ENCODE assay signal across 8 cellular contexts in genomic region chr16:8931864-8932263, GRCh38. TPM values are rescaled to one million over a fixed set of nuclear protein-coding genes. Genes with fewer than 3 reads are reported as not detected.
DNase-seq lines count a peak whose midpoint lies in the region; ATAC-seq lines count a peak whose summit lies in the region.

No MANE protein-coding gene starts in this region.

- peak; percentile 42 for DNase-seq in Ammon's horn (ENCODE audit: low spot score)
- peak; percentile 42 for DNase-seq in NAMALWA (ENCODE audit: low spot score)
- peak; percentile 24 for DNase-seq in activated gamma-delta T cell treated with anti-CD3 and anti-CD28 coated beads, Interleukin-2, amount 50 U/mL, for 16 hours (ENCODE audit: low read depth)
- peak; percentile 35 to 53 (median 44) for DNase-seq in immature natural killer cell
- peak; percentile 13 to 28 for DNase-seq in stimulated activated CD8-positive, alpha-beta memory T cell treated with anti-CD3 and anti-CD28 coated beads, Interleukin-7, amount 100 ng/mL, for 1 hour (ENCODE audit: low read depth in 2 of 2)
- DNase-seq in NCI-H2029 (lab: John Stamatoyannopoulos, UW): no peak
- no peak for DNase-seq in DMS79 (lab: John Stamatoyannopoulos, UW)

- ATAC-seq in GM19467 (IDR thresholded peaks at IDR 0.05; ENCODE audit: unreplicated experiment): no peak

- H3K9me3 Mint-ChIP-seq in immature natural killer cell: no peaks in the 10 kb centered on the region

- peak overlapping the region in 1 of 6 donors; percentile 40 for H3K27ac Mint-ChIP-seq in immature natural killer cell

- H3K36me3 Mint-ChIP-seq in immature natural killer cell: peaks cover 0 to 14% (median 0%) of the 10 kb centered on the region in 3 donors

- H3K4me1 Mint-ChIP-seq in immature natural killer cell: peaks cover 67 to 93% of the 10 kb centered on the region in 2 donors

- peak overlapping the region in 1 of 5 donors; percentile 5 for H3K4me3 Mint-ChIP-seq in immature natural killer cell

- peaks cover 0 to 6% (median 2%) of the 10 kb centered on the region in 3 donors for H3K27me3 Mint-ChIP-seq in immature natural killer cell (ENCODE audit: low read depth in 3 of 3)

RNA-seq across cellular contexts. Expression of gene USP7, which starts 31.8 kb away (rescaled TPM):
- 10 to 100 TPM in 2 of 3 donors, 1 to 10 TPM in 1; 4.4 to 11.9 (median 10.2) TPM for polyA plus RNA-seq in immature natural killer cell

RNA-seq across cellular contexts. Expression of gene LITAFD, which starts 49.7 kb away (rescaled TPM):
- not detected for polyA plus RNA-seq in immature natural killer cell

Comparison
In these comparisons a context has a peak if more than half of its experiments do, and no peak if none do; other contexts are left out.
1. DNase-seq: peak in Ammon's horn (single experiment), NAMALWA (single experiment), activated gamma-delta T cell treated with anti-CD3 and anti-CD28 coated beads, Interleukin-2, amount 50 U/mL, for 16 hours (single experiment), immature natural killer cell (3 of 3) and stimulated activated CD8-positive, alpha-beta memory T cell treated with anti-CD3 and anti-CD28 coated beads, Interleukin-7, amount 100 ng/mL, for 1 hour (2 of 2); none in NCI-H2029 (single experiment) and DMS79 (single experiment).